ENCODE assay signal across 19 cellular contexts in the genomic region with DNA sequence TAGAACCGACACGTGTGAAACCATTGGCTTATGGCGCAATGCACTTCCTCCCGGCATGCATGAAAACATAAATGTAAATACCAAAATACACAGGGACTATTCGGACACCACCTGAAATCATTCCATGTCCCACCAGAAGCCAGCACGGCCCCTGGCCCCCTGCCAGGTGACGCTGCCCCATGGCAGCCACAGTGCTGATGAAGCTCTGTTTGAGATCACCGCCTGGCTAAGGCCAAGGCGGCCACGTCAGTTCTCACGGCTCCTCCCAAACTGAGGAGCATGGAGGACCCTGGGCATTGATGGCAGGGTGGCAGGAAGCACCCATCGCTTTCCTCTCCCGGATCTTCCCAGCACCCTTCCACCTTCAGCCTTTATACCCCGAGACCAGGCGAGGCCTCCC.
DNase-seq lines count a peak whose midpoint lies in the region; ATAC-seq and TF ChIP-seq lines count a peak whose summit lies in the region.
"Had no signal": no experiment of that assay in that cellular context is flagged by ENCODE, and none has a peak within 500 bp of the region (broad histone marks: within the 10 kb centered on the region; RNA-seq: fewer than 3 reads in every experiment).

No MANE protein-coding gene starts in this region.

- H3K9me3 ChIP-seq in right atrium auricular region, result no peaks in the 10 kb centered on the region
- H3K9me3 ChIP-seq in ovary, result no peaks in the 10 kb centered on the region

- H3K36me3 ChIP-seq in right atrium auricular region (no peaks in the 10 kb centered on the region), ovary (no peaks in the 10 kb centered on the region), GM23338 (ENCODE audit: insufficient read depth) (no peaks in the 10 kb centered on the region)
- H3K36me3 ChIP-seq: BLaER1 had no signal

- intact Hi-C loops in ovary (cut with DNase I), result no loop called here

- H3K4me1 ChIP-seq in right atrium auricular region (peaks cover 0 to 13% of the 10 kb centered on the region in 2 donors), ovary (ENCODE audit: insufficient read depth) (no peaks in the 10 kb centered on the region), GM23338 (ENCODE audit: insufficient read depth) (no peaks in the 10 kb centered on the region; the same call in 1 of the 2 replicates)
- H3K4me1 ChIP-seq: A549 had no signal

- TF ChIP-seq CTCF in right atrium auricular region (IDR thresholded peaks at IDR 0.05) (no peak), ovary (IDR thresholded peaks at IDR 0.05) (no peak), GM23338 (conservative IDR thresholded peaks at IDR 0.05; ENCODE audit: low read depth in 2 of 2) (no peak)

- no peak overlapping the region for H3K4me2 ChIP-seq in GM23338
- H3K4me2 ChIP-seq: A549 had no signal

- H4K20me1 ChIP-seq in GM23338 (replicated peaks; ENCODE audit: insufficient read depth), result no peaks in the 10 kb centered on the region
- H4K20me1 ChIP-seq: BLaER1 had no signal

- H3K27me3 Mint-ChIP-seq in activated naive CD8-positive, alpha-beta T cell treated with anti-CD3 and anti-CD28 coated beads, Interleukin-2, amount 10 ng/mL, durations not matched to agents 7 days and 5 days, result no peaks in the 10 kb centered on the region
- no peaks in the 10 kb centered on the region for H3K27me3 Mint-ChIP-seq in activated naive CD8-positive, alpha-beta T cell treated with anti-CD3 and anti-CD28 coated beads, Interleukin-2, amount 50 U/mL, for 24 hours
- peaks cover 44% of the 10 kb centered on the region for H3K27me3 Mint-ChIP-seq in GM23338 (ENCODE audit: insufficient read depth, low read depth, poor library complexity)

- H3K9me2 ChIP-seq in GM23338 (ENCODE audit: insufficient read depth), result no peaks in the 10 kb centered on the region

- H3K4me3 Mint-ChIP-seq in activated naive CD8-positive, alpha-beta T cell treated with anti-CD3 and anti-CD28 coated beads, Interleukin-2, amount 10 ng/mL, durations not matched to agents 7 days and 5 days, result no peak overlapping the region
- no peak overlapping the region for H3K4me3 Mint-ChIP-seq in activated naive CD8-positive, alpha-beta T cell treated with anti-CD3 and anti-CD28 coated beads, Interleukin-2, amount 50 U/mL, for 24 hours
- no peak overlapping the region for H3K4me3 Mint-ChIP-seq in GM23338
- H3K4me3 Mint-ChIP-seq: activated naive CD4-positive, alpha-beta T cell treated with anti-CD3 and anti-CD28 coated beads, Interleukin-2, amount 10 ng/mL, durations not matched to agents 7 days and 5 days; nephron had no signal

- H3K27ac ChIP-seq in right atrium auricular region, result no peak overlapping the region
- H3K27ac ChIP-seq in ovary, result no peak overlapping the region
- H3K27ac ChIP-seq in GM23338 (ENCODE audit: low read depth), result no peak overlapping the region
- H3K27ac ChIP-seq: A549, BLaER1 had no signal

- POLR2A ChIA-PET in activated naive CD8-positive, alpha-beta T cell treated with anti-CD3 and anti-CD28 coated beads, Interleukin-2, amount 10 ng/mL, durations not matched to agents 7 days and 5 days (lab: Charles Lee), result no interaction called here

- no peak for ATAC-seq in activated naive CD8-positive, alpha-beta T cell treated with anti-CD3 and anti-CD28 coated beads, Interleukin-2, amount 10 ng/mL, durations not matched to agents 7 days and 5 days (ENCODE audit: low read depth)
- no peak for ATAC-seq in activated naive CD8-positive, alpha-beta T cell treated with anti-CD3 and anti-CD28 coated beads, Interleukin-2, amount 50 U/mL, for 24 hours
- ATAC-seq in GM23338 (no peak), HG02642 (IDR thresholded peaks at IDR 0.05; ENCODE audit: poor library complexity, unreplicated experiment) (no peak), GM21447 (IDR thresholded peaks at IDR 0.05; ENCODE audit: unreplicated experiment) (no peak)
- ATAC-seq in stimulated activated naive CD8-positive, alpha-beta T cell treated with anti-CD3 and anti-CD28 coated beads, Interleukin-15, Interleukin-2, amounts not matched to agents 100 U/mL and 50 U/mL, for 24 hours, result no peak
- ATAC-seq: A549 had no signal

- H3K4me3 ChIP-seq in right atrium auricular region (no peak overlapping the region), ovary (no peak overlapping the region), GM23338 (no peak overlapping the region)
- H3K4me3 ChIP-seq: A549, BLaER1 had no signal

- DNase-seq in activated naive CD8-positive, alpha-beta T cell treated with anti-CD3 and anti-CD28 coated beads, Interleukin-2, amount 10 ng/mL, durations not matched to agents 7 days and 5 days, result peak; percentile 16
- no peak for DNase-seq in activated naive CD8-positive, alpha-beta T cell treated with anti-CD3 and anti-CD28 coated beads, Interleukin-2, amount 50 U/mL, for 24 hours
- peak; percentile 51 for DNase-seq in right atrium auricular region (ENCODE audit: low spot score)
- peak; percentile 12 to 37 (median 21) for DNase-seq in ovary
- DNase-seq in GM23338 (ENCODE audit: low spot score), result no peak
- DNase-seq in stimulated activated naive CD8-positive, alpha-beta T cell treated with anti-CD3 and anti-CD28 coated beads, Interleukin-15, Interleukin-2, amounts not matched to agents 100 U/mL and 50 U/mL, for 24 hours, result no peak
- DNase-seq: EL; mesendoderm; NCI-H1417 treated with DMSO at 0.1 percent for 48 hours; stimulated activated CD4-positive, alpha-beta T cell treated with anti-CD3 and anti-CD28 coated beads, Interleukin-2, amount 100 ng/mL, for 24 hours; stimulated activated naive CD4-positive, alpha-beta T cell treated with Interleukin-2 at 50 U/mL for 16 hours; SW 1271; trophoblast cell had no signal

- no peak overlapping the region for H2AFZ ChIP-seq in GM23338

- 91 to 93% (median 91%) methylated on average over 15 of the region's 15 CpGs for WGBS in ovary, 3 donors

- H3K4me1 Mint-ChIP-seq in activated naive CD8-positive, alpha-beta T cell treated with anti-CD3 and anti-CD28 coated beads, Interleukin-2, amount 10 ng/mL, durations not matched to agents 7 days and 5 days, result no peaks in the 10 kb centered on the region
- no peaks in the 10 kb centered on the region for H3K4me1 Mint-ChIP-seq in activated naive CD8-positive, alpha-beta T cell treated with anti-CD3 and anti-CD28 coated beads, Interleukin-2, amount 50 U/mL, for 24 hours
- peaks cover 4% of the 10 kb centered on the region; the same call in 1 of the 3 replicates for H3K4me1 Mint-ChIP-seq in GM23338

- no peak for TF ChIP-seq POLR2A in ovary (IDR thresholded peaks at IDR 0.05)

- H3F3A ChIP-seq in GM23338 (replicated peaks; ENCODE audit: low read depth), result no peaks in the 10 kb centered on the region

- no peaks in the 10 kb centered on the region for H3K36me3 Mint-ChIP-seq in activated naive CD8-positive, alpha-beta T cell treated with anti-CD3 and anti-CD28 coated beads, Interleukin-2, amount 10 ng/mL, durations not matched to agents 7 days and 5 days
- no peaks in the 10 kb centered on the region for H3K36me3 Mint-ChIP-seq in activated naive CD8-positive, alpha-beta T cell treated with anti-CD3 and anti-CD28 coated beads, Interleukin-2, amount 50 U/mL, for 24 hours (ENCODE audit: low read depth)
- H3K36me3 Mint-ChIP-seq in GM23338 (ENCODE audit: low read depth), result peaks cover 4% of the 10 kb centered on the region; the same call in 2 of the 3 replicates
- H3K36me3 Mint-ChIP-seq: activated naive CD4-positive, alpha-beta T cell treated with anti-CD3 and anti-CD28 coated beads, Interleukin-2, amount 10 ng/mL, durations not matched to agents 7 days and 5 days had no signal

- no peaks in the 10 kb centered on the region for H3K27me3 ChIP-seq in right atrium auricular region
- H3K27me3 ChIP-seq in ovary, result no peaks in the 10 kb centered on the region
- peaks cover 13% of the 10 kb centered on the region for H3K27me3 ChIP-seq in GM23338 (ENCODE audit: insufficient read depth)
- H3K27me3 ChIP-seq: BLaER1 had no signal

- H3K79me2 ChIP-seq in GM23338 (replicated peaks; ENCODE audit: insufficient read depth), result no peaks in the 10 kb centered on the region

- H3K9me3 Mint-ChIP-seq in activated naive CD8-positive, alpha-beta T cell treated with anti-CD3 and anti-CD28 coated beads, Interleukin-2, amount 10 ng/mL, durations not matched to agents 7 days and 5 days, result no peaks in the 10 kb centered on the region
- no peaks in the 10 kb centered on the region for H3K9me3 Mint-ChIP-seq in activated naive CD8-positive, alpha-beta T cell treated with anti-CD3 and anti-CD28 coated beads, Interleukin-2, amount 50 U/mL, for 24 hours
- peaks cover 13% of the 10 kb centered on the region for H3K9me3 Mint-ChIP-seq in GM23338
- H3K9me3 Mint-ChIP-seq: activated naive CD4-positive, alpha-beta T cell treated with anti-CD3 and anti-CD28 coated beads, Interleukin-2, amount 10 ng/mL, durations not matched to agents 7 days and 5 days had no signal

- no peak overlapping the region for H3K27ac Mint-ChIP-seq in activated naive CD8-positive, alpha-beta T cell treated with anti-CD3 and anti-CD28 coated beads, Interleukin-2, amount 10 ng/mL, durations not matched to agents 7 days and 5 days
- no peak overlapping the region for H3K27ac Mint-ChIP-seq in activated naive CD8-positive, alpha-beta T cell treated with anti-CD3 and anti-CD28 coated beads, Interleukin-2, amount 50 U/mL, for 24 hours
- H3K27ac Mint-ChIP-seq in GM23338, result no peak overlapping the region
- H3K27ac Mint-ChIP-seq: activated naive CD4-positive, alpha-beta T cell treated with anti-CD3 and anti-CD28 coated beads, Interleukin-2, amount 10 ng/mL, durations not matched to agents 7 days and 5 days; nephron had no signal

- no peak for TF ChIP-seq EP300 in ovary (IDR thresholded peaks at IDR 0.05)

Comparison
In these comparisons a context has a peak if more than half of its experiments do, and no peak if none do; other contexts are left out.
1. DNase-seq: peak in activated naive CD8-positive, alpha-beta T cell treated with anti-CD3 and anti-CD28 coated beads, Interleukin-2, amount 10 ng/mL, durations not matched to agents 7 days and 5 days (single experiment), right atrium auricular region (single experiment) and ovary (5 of 5); none in activated naive CD8-positive, alpha-beta T cell treated with anti-CD3 and anti-CD28 coated beads, Interleukin-2, amount 50 U/mL, for 24 hours (single experiment), GM23338 (single experiment) and stimulated activated naive CD8-positive, alpha-beta T cell treated with anti-CD3 and anti-CD28 coated beads, Interleukin-15, Interleukin-2, amounts not matched to agents 100 U/mL and 50 U/mL, for 24 hours (single experiment).